ENCODE assay signal across 8 cellular contexts in genomic region chr9:121278535-121279169, GRCh38. TPM values are rescaled to one million over a fixed set of nuclear protein-coding genes. Genes with fewer than 3 reads are reported as not detected.
DNase-seq lines count a peak whose midpoint lies in the region; ATAC-seq and TF ChIP-seq lines count a peak whose summit lies in the region.

No MANE protein-coding gene starts in this region.

- peak; percentile 50 to 63 for ATAC-seq in CD4-positive, CD25-positive, alpha-beta regulatory T cell (ENCODE audit: low read depth in 2 of 2)
- no peak for ATAC-seq in HG03139 (IDR thresholded peaks at IDR 0.05; ENCODE audit: unreplicated experiment)

- H3K9me3 ChIP-seq in CD4-positive, CD25-positive, alpha-beta regulatory T cell (ENCODE audit: control insufficient read depth in 2 of 2, low read length in 2 of 2), result no peaks in the 10 kb centered on the region
- no peaks in the 10 kb centered on the region for H3K9me3 ChIP-seq in vagina

- no peak overlapping the region for H3K4me3 ChIP-seq in CD4-positive, CD25-positive, alpha-beta regulatory T cell (ENCODE audit: low read depth, low read length)
- H3K4me3 ChIP-seq in fibroblast of pulmonary artery (replicated peaks; ENCODE audit: low read depth, low read length) (no peak overlapping the region), vagina (peak overlapping the region in 1 of 2 donors; percentile 22)

- peak in 2 of 3 donors; percentile 14 to 65 for DNase-seq in CD4-positive, CD25-positive, alpha-beta regulatory T cell
- DNase-seq in GM20000 (ENCODE audit: low spot score), result peak; percentile 57
- peak; percentile 42 for DNase-seq in NCI-H2171 treated with DMSO at 0.1 percent for 48 hours (lab: John Stamatoyannopoulos, UW)
- peak; percentile 10 for DNase-seq in activated CD8-positive, alpha-beta memory T cell treated with anti-CD3 and anti-CD28 coated beads, Interleukin-2, amount 50 U/mL, for 24 hours (ENCODE audit: extremely low read depth)
- DNase-seq in fibroblast of pulmonary artery (ENCODE audit: low read depth), result peak; percentile 96
- DNase-seq in nephron progenitor cell, result peak; percentile 47
- DNase-seq in vagina (ENCODE audit: extremely low spot score in 2 of 2), result peak in 1 of 2 donors; percentile 97

- intact Hi-C loops in vagina (cut with DNase I), result no loop called here

- no peak overlapping the region for H3K27ac Mint-ChIP-seq in CD4-positive, CD25-positive, alpha-beta regulatory T cell
- no peak overlapping the region for H3K27ac Mint-ChIP-seq in nephron progenitor cell

- H3K4me3 Mint-ChIP-seq in CD4-positive, CD25-positive, alpha-beta regulatory T cell, result peak overlapping the region in 1 of 4 donors; percentile 64
- H3K4me3 Mint-ChIP-seq in nephron progenitor cell, result no peak overlapping the region

- no peaks in the 10 kb centered on the region for H3K27me3 Mint-ChIP-seq in CD4-positive, CD25-positive, alpha-beta regulatory T cell
- H3K27me3 Mint-ChIP-seq in nephron progenitor cell (ENCODE audit: low read depth, poor library complexity), result no peaks in the 10 kb centered on the region

- H3K27me3 ChIP-seq in CD4-positive, CD25-positive, alpha-beta regulatory T cell (ENCODE audit: control insufficient read depth, insufficient read depth, low read length), result no peaks in the 10 kb centered on the region
- H3K27me3 ChIP-seq in vagina, result no peaks in the 10 kb centered on the region

- no peaks in the 10 kb centered on the region for H3K36me3 Mint-ChIP-seq in CD4-positive, CD25-positive, alpha-beta regulatory T cell
- no peaks in the 10 kb centered on the region for H3K36me3 Mint-ChIP-seq in nephron progenitor cell (ENCODE audit: low read depth)

- no peaks in the 10 kb centered on the region for H3K4me1 ChIP-seq in CD4-positive, CD25-positive, alpha-beta regulatory T cell (ENCODE audit: control insufficient read depth, insufficient read depth, low read length, poor library complexity, severe bottlenecking)
- peaks cover 95% of the 10 kb centered on the region for H3K4me1 ChIP-seq in vagina

- TF ChIP-seq POLR2A in vagina (IDR thresholded peaks at IDR 0.05), result peak in 1 of 2 donors; percentile 12

- H3K27ac ChIP-seq in CD4-positive, CD25-positive, alpha-beta regulatory T cell (ENCODE audit: insufficient read depth, low read length, poor library complexity, severe bottlenecking), result no peak overlapping the region
- peak overlapping the region; percentile 97 for H3K27ac ChIP-seq in vagina

- H3K36me3 ChIP-seq in CD4-positive, CD25-positive, alpha-beta regulatory T cell (ENCODE audit: control insufficient read depth, insufficient read depth, low read length), result no peaks in the 10 kb centered on the region
- H3K36me3 ChIP-seq in vagina, result no peaks in the 10 kb centered on the region

- H3K4me1 Mint-ChIP-seq in CD4-positive, CD25-positive, alpha-beta regulatory T cell, result peaks cover 0 to 3% (median 1%) of the 10 kb centered on the region in 4 donors
- H3K4me1 Mint-ChIP-seq in nephron progenitor cell, result peaks cover 31% of the 10 kb centered on the region

- H3K9me3 Mint-ChIP-seq in CD4-positive, CD25-positive, alpha-beta regulatory T cell, result no peaks in the 10 kb centered on the region
- no peaks in the 10 kb centered on the region for H3K9me3 Mint-ChIP-seq in nephron progenitor cell

- peak; percentile 48 for TF ChIP-seq CTCF in GM20000 (IDR thresholded peaks at IDR 0.05; ENCODE audit: extremely low read depth, missing control alignments)
- TF ChIP-seq CTCF in fibroblast of pulmonary artery (IDR thresholded peaks at IDR 0.05; ENCODE audit: low read length, missing control alignments), result peak; percentile 85
- TF ChIP-seq CTCF in nephron progenitor cell (IDR thresholded peaks at IDR 0.05), result peak; percentile 71
- TF ChIP-seq CTCF in vagina (IDR thresholded peaks at IDR 0.05), result peak; percentile 76 to 88 (median 80)

RNA-seq across cellular contexts. Expression of gene GSN, which starts 10.7 kb away (rescaled TPM):
- total RNA-seq in CD4-positive, CD25-positive, alpha-beta regulatory T cell, result 12.1 TPM
- 1 to 10 TPM; 2.7 to 6.3 (median 4.9) TPM for polyA plus RNA-seq in CD4-positive, CD25-positive, alpha-beta regulatory T cell
- 2,053 TPM for total RNA-seq in vagina

Comparison
In these comparisons a context has a peak if more than half of its experiments do, and no peak if none do; other contexts are left out.
1. RNA of gene GSN, which starts 10.7 kb away (total RNA-seq): 2,053 TPM in vagina (single experiment); 12.1 TPM in CD4-positive, CD25-positive, alpha-beta regulatory T cell (single experiment); every median in the first group is over 100 times any median in the second.
2. Peak in every context shown above with its lines, with median percentiles within 50 percentile points of each other: CTCF ChIP-seq.